In genomic region chr6:119347466-119348307, GRCh38 we compare ENCODE assay signal across 8 cellular contexts. TPM values are rescaled to one million over a fixed set of nuclear protein-coding genes. Genes with fewer than 3 reads are reported as not detected.
DNase-seq lines count a peak whose midpoint lies in the region; ATAC-seq and TF ChIP-seq lines count a peak whose summit lies in the region.

No MANE protein-coding gene starts in this region.

- peak overlapping the region; percentile 70 for H2AFZ ChIP-seq in SU-DHL-6 (ENCODE audit: low read depth, low read length, severe bottlenecking)

- peaks cover 51% of the 10 kb centered on the region for H3K4me1 ChIP-seq in lower lobe of right lung

- H3K27me3 ChIP-seq in SU-DHL-6 (ENCODE audit: low read length) (no peaks in the 10 kb centered on the region), lower lobe of right lung (ENCODE audit: low read depth) (no peaks in the 10 kb centered on the region), WERI-Rb-1 (ENCODE audit: insufficient read depth, low read depth, severe bottlenecking) (peaks cover 76% of the 10 kb centered on the region)

- TF ChIP-seq CTCF in SU-DHL-6 (IDR thresholded peaks at IDR 0.05; ENCODE audit: insufficient read depth, low read length, poor library complexity, severe bottlenecking) (no peak), lower lobe of right lung (IDR thresholded peaks at IDR 0.05) (no peak), WERI-Rb-1 (IDR thresholded peaks at IDR 0.05; ENCODE audit: low read depth, low read length) (no peak)

- H3K79me2 ChIP-seq in SU-DHL-6 (ENCODE audit: insufficient read depth, low read length) = no peaks in the 10 kb centered on the region

- intact Hi-C loops in lower lobe of right lung (cut with DNase I) = no loop called here

- no peaks in the 10 kb centered on the region; the same call in 1 of the 2 replicates for H4K20me1 ChIP-seq in SU-DHL-6 (ENCODE audit: low read depth, low read length)

- H3K9me3 ChIP-seq in SU-DHL-6 (ENCODE audit: insufficient read depth, low read length) (no peaks in the 10 kb centered on the region), lower lobe of right lung (no peaks in the 10 kb centered on the region), WERI-Rb-1 (ENCODE audit: severe bottlenecking) (no peaks in the 10 kb centered on the region)

- DNase-seq in DMS53 (lab: John Stamatoyannopoulos, UW) (peak; percentile 70), cerebellar cortex (ENCODE audit: low spot score) (peak; percentile 50), lower lobe of right lung (peak; percentile 78), WERI-Rb-1 (no peak)
- DNase-seq in stimulated activated naive CD4-positive, alpha-beta T cell treated with Interleukin-2 at 50 U/mL for 16 hours (lab: John Stamatoyannopoulos, UW) = peak; percentile 9

- H3K36me3 ChIP-seq in SU-DHL-6 (ENCODE audit: low read length) (no peaks in the 10 kb centered on the region), lower lobe of right lung (no peaks in the 10 kb centered on the region), WERI-Rb-1 (no peaks in the 10 kb centered on the region)

- no peaks in the 10 kb centered on the region for H3K9me2 ChIP-seq in SU-DHL-6 (replicated peaks; ENCODE audit: insufficient read depth, low read length)

- H3K4me3 ChIP-seq in SU-DHL-6 (ENCODE audit: insufficient read depth, low read length, poor library complexity, severe bottlenecking) (peak overlapping the region; percentile 57), lower lobe of right lung (peak overlapping the region; percentile 91), WERI-Rb-1 (ENCODE audit: low read depth, low read length) (no peak overlapping the region)

- ATAC-seq in GM19372 (IDR thresholded peaks at IDR 0.05; ENCODE audit: low read depth, unreplicated experiment) (peak; percentile 26), HG03439 (IDR thresholded peaks at IDR 0.05; ENCODE audit: unreplicated experiment) (peak; percentile 34), lower lobe of right lung (peak; percentile 28 to 40)

- H3K27ac ChIP-seq in SU-DHL-6 (ENCODE audit: low read depth, low read length) (no peak overlapping the region), lower lobe of right lung (peak overlapping the region; percentile 97), WERI-Rb-1 (no peak overlapping the region)

- peak overlapping the region; percentile 90 for H3K4me2 ChIP-seq in SU-DHL-6 (ENCODE audit: low read depth, low read length, poor library complexity, severe bottlenecking)

- H3F3A ChIP-seq in SU-DHL-6 (ENCODE audit: insufficient read depth) = peaks cover 4% of the 10 kb centered on the region; the same call in 1 of the 2 replicates

- no peak overlapping the region for H3K9ac ChIP-seq in SU-DHL-6 (ENCODE audit: low read length)

RNA-seq across cellular contexts. Expression of gene MAN1A1, which starts 1.9 kb away (rescaled TPM):
- total RNA-seq in lower lobe of right lung = 78.0 TPM
